ENCODE assay signal across 2 cellular contexts in the genomic region with DNA sequence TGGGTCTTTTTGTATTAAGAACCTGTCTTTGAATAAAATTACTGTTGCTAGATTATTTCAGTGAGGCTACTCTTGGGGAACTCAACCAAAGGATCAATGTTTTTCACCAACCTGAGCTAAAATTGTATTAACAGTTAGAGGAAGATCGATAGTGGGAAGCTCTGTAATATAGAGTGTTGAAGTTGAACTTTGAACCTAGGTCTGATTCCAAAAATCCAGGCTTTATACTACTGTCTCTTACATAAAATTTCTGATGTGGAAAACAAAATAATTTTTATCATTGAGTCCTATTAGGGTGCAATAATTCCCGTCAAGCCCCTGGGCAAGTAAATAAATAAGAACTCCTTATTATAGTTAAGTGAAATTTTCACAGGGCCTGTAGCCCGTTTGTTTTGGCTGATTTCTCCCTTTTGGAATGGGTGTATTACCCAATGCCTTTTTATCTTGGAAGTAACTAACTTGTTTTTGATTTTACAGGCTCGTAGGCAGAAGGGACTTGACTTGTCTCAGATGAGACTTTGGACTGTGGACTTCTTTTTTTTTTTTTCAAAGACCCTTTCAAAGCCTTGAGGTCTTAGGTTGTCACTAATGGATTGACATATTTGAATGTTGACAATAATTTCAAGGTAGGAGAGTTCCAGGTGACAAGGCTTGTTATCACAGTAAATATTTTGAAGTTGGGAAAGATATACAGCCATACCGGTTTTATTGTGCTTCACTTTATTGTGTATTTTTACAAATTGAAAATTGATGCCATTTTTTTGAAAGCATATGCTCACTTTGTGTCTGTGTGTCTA.
TF ChIP-seq lines count a peak whose summit lies in the region.

No MANE protein-coding gene starts in this region.

TF ChIP-seq in liver, 16 proteins besides CTCF, POLR2A, EP300 and RAD21 (continued from another document):
- TF ChIP-seq, protein P1, sequence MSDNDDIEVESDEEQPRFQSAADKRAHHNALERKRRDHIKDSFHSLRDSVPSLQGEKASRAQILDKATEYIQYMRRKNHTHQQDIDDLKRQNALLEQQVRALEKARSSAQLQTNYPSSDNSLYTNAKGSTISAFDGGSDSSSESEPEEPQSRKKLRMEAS (IDR thresholded peaks at IDR 0.05) = no peak
- TF ChIP-seq FOXA1 (IDR thresholded peaks at IDR 0.05) (no peak), TAF1 (conservative IDR thresholded peaks at IDR 0.05) (no peak), EGR1 (IDR thresholded peaks at IDR 0.05; ENCODE audit: low read depth in 2 of 2) (no peak), YY1 (IDR thresholded peaks at IDR 0.05) (peak; percentile 31), JUND (IDR thresholded peaks at IDR 0.05) (peak; percentile 35 to 49), GABPA (IDR thresholded peaks at IDR 0.05 in 1 of 2, conservative IDR thresholded peaks at IDR 0.05 in 1 of 2) (no peak), FOXA2 (IDR thresholded peaks at IDR 0.05) (no peak)
- TF ChIP-seq, protein P2, sequence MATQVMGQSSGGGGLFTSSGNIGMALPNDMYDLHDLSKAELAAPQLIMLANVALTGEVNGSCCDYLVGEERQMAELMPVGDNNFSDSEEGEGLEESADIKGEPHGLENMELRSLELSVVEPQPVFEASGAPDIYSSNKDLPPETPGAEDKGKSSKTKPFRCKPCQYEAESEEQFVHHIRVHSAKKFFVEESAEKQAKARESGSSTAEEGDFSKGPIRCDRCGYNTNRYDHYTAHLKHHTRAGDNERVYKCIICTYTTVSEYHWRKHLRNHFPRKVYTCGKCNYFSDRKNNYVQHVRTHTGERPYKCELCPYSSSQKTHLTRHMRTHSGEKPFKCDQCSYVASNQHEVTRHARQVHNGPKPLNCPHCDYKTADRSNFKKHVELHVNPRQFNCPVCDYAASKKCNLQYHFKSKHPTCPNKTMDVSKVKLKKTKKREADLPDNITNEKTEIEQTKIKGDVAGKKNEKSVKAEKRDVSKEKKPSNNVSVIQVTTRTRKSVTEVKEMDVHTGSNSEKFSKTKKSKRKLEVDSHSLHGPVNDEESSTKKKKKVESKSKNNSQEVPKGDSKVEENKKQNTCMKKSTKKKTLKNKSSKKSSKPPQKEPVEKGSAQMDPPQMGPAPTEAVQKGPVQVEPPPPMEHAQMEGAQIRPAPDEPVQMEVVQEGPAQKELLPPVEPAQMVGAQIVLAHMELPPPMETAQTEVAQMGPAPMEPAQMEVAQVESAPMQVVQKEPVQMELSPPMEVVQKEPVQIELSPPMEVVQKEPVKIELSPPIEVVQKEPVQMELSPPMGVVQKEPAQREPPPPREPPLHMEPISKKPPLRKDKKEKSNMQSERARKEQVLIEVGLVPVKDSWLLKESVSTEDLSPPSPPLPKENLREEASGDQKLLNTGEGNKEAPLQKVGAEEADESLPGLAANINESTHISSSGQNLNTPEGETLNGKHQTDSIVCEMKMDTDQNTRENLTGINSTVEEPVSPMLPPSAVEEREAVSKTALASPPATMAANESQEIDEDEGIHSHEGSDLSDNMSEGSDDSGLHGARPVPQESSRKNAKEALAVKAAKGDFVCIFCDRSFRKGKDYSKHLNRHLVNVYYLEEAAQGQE (IDR thresholded peaks at IDR 0.05) = no peak
- TF ChIP-seq, protein P3, sequence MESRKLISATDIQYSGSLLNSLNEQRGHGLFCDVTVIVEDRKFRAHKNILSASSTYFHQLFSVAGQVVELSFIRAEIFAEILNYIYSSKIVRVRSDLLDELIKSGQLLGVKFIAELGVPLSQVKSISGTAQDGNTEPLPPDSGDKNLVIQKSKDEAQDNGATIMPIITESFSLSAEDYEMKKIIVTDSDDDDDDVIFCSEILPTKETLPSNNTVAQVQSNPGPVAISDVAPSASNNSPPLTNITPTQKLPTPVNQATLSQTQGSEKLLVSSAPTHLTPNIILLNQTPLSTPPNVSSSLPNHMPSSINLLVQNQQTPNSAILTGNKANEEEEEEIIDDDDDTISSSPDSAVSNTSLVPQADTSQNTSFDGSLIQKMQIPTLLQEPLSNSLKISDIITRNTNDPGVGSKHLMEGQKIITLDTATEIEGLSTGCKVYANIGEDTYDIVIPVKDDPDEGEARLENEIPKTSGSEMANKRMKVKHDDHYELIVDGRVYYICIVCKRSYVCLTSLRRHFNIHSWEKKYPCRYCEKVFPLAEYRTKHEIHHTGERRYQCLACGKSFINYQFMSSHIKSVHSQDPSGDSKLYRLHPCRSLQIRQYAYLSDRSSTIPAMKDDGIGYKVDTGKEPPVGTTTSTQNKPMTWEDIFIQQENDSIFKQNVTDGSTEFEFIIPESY (IDR thresholded peaks at IDR 0.05) = peak; percentile 27

TF ChIP-seq in HepG2, 621 proteins besides CTCF, POLR2A, EP300 and RAD21 (continued from another document):
- TF ChIP-seq, protein P4, sequence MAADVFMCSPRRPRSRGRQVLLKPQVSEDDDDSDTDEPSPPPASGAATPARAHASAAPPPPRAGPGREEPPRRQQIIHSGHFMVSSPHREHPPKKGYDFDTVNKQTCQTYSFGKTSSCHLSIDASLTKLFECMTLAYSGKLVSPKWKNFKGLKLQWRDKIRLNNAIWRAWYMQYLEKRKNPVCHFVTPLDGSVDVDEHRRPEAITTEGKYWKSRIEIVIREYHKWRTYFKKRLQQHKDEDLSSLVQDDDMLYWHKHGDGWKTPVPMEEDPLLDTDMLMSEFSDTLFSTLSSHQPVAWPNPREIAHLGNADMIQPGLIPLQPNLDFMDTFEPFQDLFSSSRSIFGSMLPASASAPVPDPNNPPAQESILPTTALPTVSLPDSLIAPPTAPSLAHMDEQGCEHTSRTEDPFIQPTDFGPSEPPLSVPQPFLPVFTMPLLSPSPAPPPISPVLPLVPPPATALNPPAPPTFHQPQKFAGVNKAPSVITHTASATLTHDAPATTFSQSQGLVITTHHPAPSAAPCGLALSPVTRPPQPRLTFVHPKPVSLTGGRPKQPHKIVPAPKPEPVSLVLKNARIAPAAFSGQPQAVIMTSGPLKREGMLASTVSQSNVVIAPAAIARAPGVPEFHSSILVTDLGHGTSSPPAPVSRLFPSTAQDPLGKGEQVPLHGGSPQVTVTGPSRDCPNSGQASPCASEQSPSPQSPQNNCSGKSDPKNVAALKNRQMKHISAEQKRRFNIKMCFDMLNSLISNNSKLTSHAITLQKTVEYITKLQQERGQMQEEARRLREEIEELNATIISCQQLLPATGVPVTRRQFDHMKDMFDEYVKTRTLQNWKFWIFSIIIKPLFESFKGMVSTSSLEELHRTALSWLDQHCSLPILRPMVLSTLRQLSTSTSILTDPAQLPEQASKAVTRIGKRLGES (CRISPR knock-in tag; IDR thresholded peaks at IDR 0.05; ENCODE audit: borderline replicate concordance) = no peak
- TF ChIP-seq ZNF670 (CRISPR knock-in tag; IDR thresholded peaks at IDR 0.05; ENCODE audit: borderline replicate concordance) (no peak), NR3C1 (CRISPR knock-in tag; IDR thresholded peaks at IDR 0.05) (no peak), ZNF777 (CRISPR knock-in tag; IDR thresholded peaks at IDR 0.05) (no peak), ZNF10 (CRISPR knock-in tag; IDR thresholded peaks at IDR 0.05; ENCODE audit: borderline replicate concordance, low read depth) (no peak), ZSCAN22 (CRISPR knock-in tag; IDR thresholded peaks at IDR 0.05) (no peak), ZKSCAN8 (CRISPR knock-in tag; IDR thresholded peaks at IDR 0.05; ENCODE audit: borderline replicate concordance) (no peak), ADNP (CRISPR knock-in tag; IDR thresholded peaks at IDR 0.05) (no peak), ISL2 (CRISPR knock-in tag; IDR thresholded peaks at IDR 0.05) (no peak), RFX1 (IDR thresholded peaks at IDR 0.05) (no peak), IRX3 (CRISPR knock-in tag; IDR thresholded peaks at IDR 0.05; ENCODE audit: borderline replicate concordance, low read depth) (no peak)
- TF ChIP-seq, protein P5, sequence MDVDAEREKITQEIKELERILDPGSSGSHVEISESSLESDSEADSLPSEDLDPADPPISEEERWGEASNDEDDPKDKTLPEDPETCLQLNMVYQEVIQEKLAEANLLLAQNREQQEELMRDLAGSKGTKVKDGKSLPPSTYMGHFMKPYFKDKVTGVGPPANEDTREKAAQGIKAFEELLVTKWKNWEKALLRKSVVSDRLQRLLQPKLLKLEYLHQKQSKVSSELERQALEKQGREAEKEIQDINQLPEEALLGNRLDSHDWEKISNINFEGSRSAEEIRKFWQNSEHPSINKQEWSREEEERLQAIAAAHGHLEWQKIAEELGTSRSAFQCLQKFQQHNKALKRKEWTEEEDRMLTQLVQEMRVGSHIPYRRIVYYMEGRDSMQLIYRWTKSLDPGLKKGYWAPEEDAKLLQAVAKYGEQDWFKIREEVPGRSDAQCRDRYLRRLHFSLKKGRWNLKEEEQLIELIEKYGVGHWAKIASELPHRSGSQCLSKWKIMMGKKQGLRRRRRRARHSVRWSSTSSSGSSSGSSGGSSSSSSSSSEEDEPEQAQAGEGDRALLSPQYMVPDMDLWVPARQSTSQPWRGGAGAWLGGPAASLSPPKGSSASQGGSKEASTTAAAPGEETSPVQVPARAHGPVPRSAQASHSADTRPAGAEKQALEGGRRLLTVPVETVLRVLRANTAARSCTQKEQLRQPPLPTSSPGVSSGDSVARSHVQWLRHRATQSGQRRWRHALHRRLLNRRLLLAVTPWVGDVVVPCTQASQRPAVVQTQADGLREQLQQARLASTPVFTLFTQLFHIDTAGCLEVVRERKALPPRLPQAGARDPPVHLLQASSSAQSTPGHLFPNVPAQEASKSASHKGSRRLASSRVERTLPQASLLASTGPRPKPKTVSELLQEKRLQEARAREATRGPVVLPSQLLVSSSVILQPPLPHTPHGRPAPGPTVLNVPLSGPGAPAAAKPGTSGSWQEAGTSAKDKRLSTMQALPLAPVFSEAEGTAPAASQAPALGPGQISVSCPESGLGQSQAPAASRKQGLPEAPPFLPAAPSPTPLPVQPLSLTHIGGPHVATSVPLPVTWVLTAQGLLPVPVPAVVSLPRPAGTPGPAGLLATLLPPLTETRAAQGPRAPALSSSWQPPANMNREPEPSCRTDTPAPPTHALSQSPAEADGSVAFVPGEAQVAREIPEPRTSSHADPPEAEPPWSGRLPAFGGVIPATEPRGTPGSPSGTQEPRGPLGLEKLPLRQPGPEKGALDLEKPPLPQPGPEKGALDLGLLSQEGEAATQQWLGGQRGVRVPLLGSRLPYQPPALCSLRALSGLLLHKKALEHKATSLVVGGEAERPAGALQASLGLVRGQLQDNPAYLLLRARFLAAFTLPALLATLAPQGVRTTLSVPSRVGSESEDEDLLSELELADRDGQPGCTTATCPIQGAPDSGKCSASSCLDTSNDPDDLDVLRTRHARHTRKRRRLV (CRISPR knock-in tag; IDR thresholded peaks at IDR 0.05) = no peak
- TF ChIP-seq, protein P6, sequence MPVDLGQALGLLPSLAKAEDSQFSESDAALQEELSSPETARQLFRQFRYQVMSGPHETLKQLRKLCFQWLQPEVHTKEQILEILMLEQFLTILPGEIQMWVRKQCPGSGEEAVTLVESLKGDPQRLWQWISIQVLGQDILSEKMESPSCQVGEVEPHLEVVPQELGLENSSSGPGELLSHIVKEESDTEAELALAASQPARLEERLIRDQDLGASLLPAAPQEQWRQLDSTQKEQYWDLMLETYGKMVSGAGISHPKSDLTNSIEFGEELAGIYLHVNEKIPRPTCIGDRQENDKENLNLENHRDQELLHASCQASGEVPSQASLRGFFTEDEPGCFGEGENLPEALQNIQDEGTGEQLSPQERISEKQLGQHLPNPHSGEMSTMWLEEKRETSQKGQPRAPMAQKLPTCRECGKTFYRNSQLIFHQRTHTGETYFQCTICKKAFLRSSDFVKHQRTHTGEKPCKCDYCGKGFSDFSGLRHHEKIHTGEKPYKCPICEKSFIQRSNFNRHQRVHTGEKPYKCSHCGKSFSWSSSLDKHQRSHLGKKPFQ (CRISPR knock-in tag; IDR thresholded peaks at IDR 0.05; ENCODE audit: insufficient replicate concordance) = no peak
